Comparison of ENCODE assay signal across 34 cellular contexts in genomic region chrX:118764122-118764521, GRCh38. TPM values are rescaled to one million over a fixed set of nuclear protein-coding genes. Genes with fewer than 3 reads are reported as not detected.
"Had no signal": no experiment of that assay in that cellular context is flagged by ENCODE, and none has a peak within 500 bp of the region (broad histone marks: within the 10 kb centered on the region; RNA-seq: fewer than 3 reads in every experiment).

No MANE protein-coding gene starts in this region.

- DNase-seq: activated CD4-positive, alpha-beta memory T cell treated with anti-CD3 and anti-CD28 coated beads for 36 hours; activated CD4-positive, alpha-beta T cell treated with anti-CD3 and anti-CD28 coated beads for 36 hours; activated CD4-positive, alpha-beta T cell treated with anti-CD3 and anti-CD28 coated beads, Interleukin-2, amount 10 ng/mL, durations not matched to agents 24 days and 14 days; activated CD4-positive, CD25-positive, alpha-beta regulatory T cell; activated CD4-positive, CD25-positive, alpha-beta regulatory T cell treated with anti-CD3 and anti-CD28 coated beads, Interleukin-2, amount 50 U/mL, for 72 hours; activated CD8-positive, alpha-beta memory T cell treated with anti-CD3 and anti-CD28 coated beads, Interleukin-2, amount 10 ng/mL, durations not matched to agents 7 days and 5 days; activated CD8-positive, alpha-beta memory T cell treated with anti-CD3 and anti-CD28 coated beads, Interleukin-2, amount 50 U/mL, for 4 hours; activated CD8-positive, alpha-beta T cell treated with anti-CD3 and anti-CD28 coated beads, Interleukin-2, amount 10 ng/mL, durations not matched to agents 7 days and 5 days; activated effector memory CD4-positive, alpha-beta T cell treated with anti-CD3 and anti-CD28 coated beads, Interleukin-2, amount 50 U/mL, for 16 hours; activated naive CD4-positive, alpha-beta T cell treated with anti-CD3 and anti-CD28 coated beads for 36 hours; activated naive CD8-positive, alpha-beta T cell treated with anti-CD3 and anti-CD28 coated beads for 36 hours; activated naive CD8-positive, alpha-beta T cell treated with anti-CD3 and anti-CD28 coated beads, Interleukin-2, amount 50 U/mL, for 24 hours; activated T-cell treated with anti-CD3 and anti-CD28 coated beads, Interleukin-2, amount 50 U/mL, for 1 hour; activated T-cell treated with anti-CD3 and anti-CD28 coated beads, Interleukin-2, amount 50 U/mL, for 48 hours; body of pancreas; caudate nucleus; cortex of kidney; dermis blood vessel endothelial cell; effector CD4-positive, alpha-beta T cell; effector memory CD8-positive, alpha-beta T cell; erythroblast; foreskin melanocyte; T-helper 1 cell; T-helper 17 cell; T1000; WERI-Rb-1 had no signal

- H3K4me3 Mint-ChIP-seq: activated CD4-positive, alpha-beta memory T cell treated with anti-CD3 and anti-CD28 coated beads for 36 hours; activated CD4-positive, alpha-beta T cell treated with anti-CD3 and anti-CD28 coated beads for 36 hours; activated CD4-positive, alpha-beta T cell treated with anti-CD3 and anti-CD28 coated beads, Interleukin-2, amount 10 ng/mL, durations not matched to agents 24 days and 14 days; activated CD8-positive, alpha-beta memory T cell treated with anti-CD3 and anti-CD28 coated beads, Interleukin-2, amount 10 ng/mL, durations not matched to agents 7 days and 5 days; activated CD8-positive, alpha-beta T cell treated with anti-CD3 and anti-CD28 coated beads, Interleukin-2, amount 10 ng/mL, durations not matched to agents 7 days and 5 days; activated naive CD4-positive, alpha-beta T cell treated with anti-CD3 and anti-CD28 coated beads for 36 hours; activated naive CD4-positive, alpha-beta T cell treated with anti-CD3 and anti-CD28 coated beads, Interleukin-2, amount 50 U/mL, for 24 hours; activated naive CD8-positive, alpha-beta T cell treated with anti-CD3 and anti-CD28 coated beads for 36 hours; activated naive CD8-positive, alpha-beta T cell treated with anti-CD3 and anti-CD28 coated beads, Interleukin-2, amount 50 U/mL, for 24 hours; activated T-helper 1 cell treated with anti-CD3 and anti-CD28 coated beads, Interleukin-12 subunit alpha, Interleukin-12 subunit beta, Interleukin-2, Interleukin-4 antibody, amounts not matched to agents 30 ng/mL and 10 ng/mL and 1 ng/mL, durations not matched to agents 14 hours and 24 hours and 36 hours; effector memory CD8-positive, alpha-beta T cell; T-helper 17 cell; T-helper 2 cell treated with Interferon-gamma antibody and Interleukin-4, amounts not matched to agents 5 μg/mL and 100 μg/mL, for 36 hours had no signal

- H3K36me3 Mint-ChIP-seq: activated CD4-positive, alpha-beta memory T cell treated with anti-CD3 and anti-CD28 coated beads for 36 hours; activated CD8-positive, alpha-beta memory T cell treated with anti-CD3 and anti-CD28 coated beads, Interleukin-2, amount 10 ng/mL, durations not matched to agents 7 days and 5 days; activated naive CD4-positive, alpha-beta T cell treated with anti-CD3 and anti-CD28 coated beads, Interleukin-2, amount 50 U/mL, for 24 hours; activated naive CD8-positive, alpha-beta T cell treated with anti-CD3 and anti-CD28 coated beads for 36 hours had no signal

- H3K4me3 ChIP-seq: body of pancreas, esophagus muscularis mucosa, gastroesophageal sphincter had no signal

- ATAC-seq: activated CD4-positive, alpha-beta T cell treated with anti-CD3 and anti-CD28 coated beads for 36 hours; activated CD8-positive, alpha-beta memory T cell treated with anti-CD3 and anti-CD28 coated beads, Interleukin-2, amount 10 ng/mL, durations not matched to agents 7 days and 5 days; activated CD8-positive, alpha-beta T cell treated with anti-CD3 and anti-CD28 coated beads, Interleukin-2, amount 10 ng/mL, durations not matched to agents 7 days and 5 days; activated naive CD8-positive, alpha-beta T cell treated with anti-CD3 and anti-CD28 coated beads, Interleukin-2, amount 50 U/mL, for 24 hours; body of pancreas; effector memory CD8-positive, alpha-beta T cell; gastroesophageal sphincter; T-helper 17 cell had no signal

- H3K9me3 ChIP-seq: body of pancreas, esophagus muscularis mucosa, gastroesophageal sphincter had no signal

- H3K4me1 Mint-ChIP-seq: activated CD4-positive, alpha-beta T cell treated with anti-CD3 and anti-CD28 coated beads for 36 hours; activated CD4-positive, alpha-beta T cell treated with anti-CD3 and anti-CD28 coated beads, Interleukin-2, amount 10 ng/mL, durations not matched to agents 24 days and 14 days; activated CD8-positive, alpha-beta memory T cell treated with anti-CD3 and anti-CD28 coated beads, Interleukin-2, amount 10 ng/mL, durations not matched to agents 7 days and 5 days; activated naive CD4-positive, alpha-beta T cell treated with anti-CD3 and anti-CD28 coated beads, Interleukin-2, amount 50 U/mL, for 24 hours; activated naive CD8-positive, alpha-beta T cell treated with anti-CD3 and anti-CD28 coated beads for 36 hours; activated naive CD8-positive, alpha-beta T cell treated with anti-CD3 and anti-CD28 coated beads, Interleukin-2, amount 50 U/mL, for 24 hours had no signal

- H3K27me3 ChIP-seq: body of pancreas, esophagus muscularis mucosa, gastroesophageal sphincter had no signal

- H3K27ac Mint-ChIP-seq: activated CD4-positive, alpha-beta memory T cell treated with anti-CD3 and anti-CD28 coated beads for 36 hours; activated CD4-positive, alpha-beta T cell treated with anti-CD3 and anti-CD28 coated beads for 36 hours; activated CD4-positive, alpha-beta T cell treated with anti-CD3 and anti-CD28 coated beads, Interleukin-2, amount 10 ng/mL, durations not matched to agents 24 days and 14 days; activated CD8-positive, alpha-beta memory T cell treated with anti-CD3 and anti-CD28 coated beads, Interleukin-2, amount 10 ng/mL, durations not matched to agents 7 days and 5 days; activated CD8-positive, alpha-beta T cell treated with anti-CD3 and anti-CD28 coated beads, Interleukin-2, amount 10 ng/mL, durations not matched to agents 7 days and 5 days; activated naive CD4-positive, alpha-beta T cell treated with anti-CD3 and anti-CD28 coated beads for 36 hours; activated naive CD4-positive, alpha-beta T cell treated with anti-CD3 and anti-CD28 coated beads, Interleukin-2, amount 50 U/mL, for 24 hours; activated naive CD8-positive, alpha-beta T cell treated with anti-CD3 and anti-CD28 coated beads for 36 hours; activated naive CD8-positive, alpha-beta T cell treated with anti-CD3 and anti-CD28 coated beads, Interleukin-2, amount 50 U/mL, for 24 hours; activated T-helper 1 cell treated with anti-CD3 and anti-CD28 coated beads, Interleukin-12 subunit alpha, Interleukin-12 subunit beta, Interleukin-2, Interleukin-4 antibody, amounts not matched to agents 30 ng/mL and 10 ng/mL and 1 ng/mL, durations not matched to agents 14 hours and 24 hours and 36 hours; activated T-helper 2 cell treated with anti-CD3 and anti-CD28 coated beads, Interferon-gamma antibody, Interleukin-2, Interleukin-4, amounts not matched to agents 10 μg/mL and 5 μg/mL and 100 μg/mL, durations not matched to agents 14 hours and 24 hours and 36 hours; effector memory CD8-positive, alpha-beta T cell; T-helper 17 cell; T-helper 2 cell treated with Interferon-gamma antibody and Interleukin-4, amounts not matched to agents 5 μg/mL and 100 μg/mL, for 36 hours had no signal

- H3K9me3 Mint-ChIP-seq: activated CD4-positive, alpha-beta memory T cell treated with anti-CD3 and anti-CD28 coated beads for 36 hours; activated CD4-positive, alpha-beta T cell treated with anti-CD3 and anti-CD28 coated beads, Interleukin-2, amount 10 ng/mL, durations not matched to agents 24 days and 14 days; activated naive CD4-positive, alpha-beta T cell treated with anti-CD3 and anti-CD28 coated beads for 36 hours; activated naive CD4-positive, alpha-beta T cell treated with anti-CD3 and anti-CD28 coated beads, Interleukin-2, amount 50 U/mL, for 24 hours; activated naive CD8-positive, alpha-beta T cell treated with anti-CD3 and anti-CD28 coated beads for 36 hours; activated naive CD8-positive, alpha-beta T cell treated with anti-CD3 and anti-CD28 coated beads, Interleukin-2, amount 50 U/mL, for 24 hours; activated T-helper 1 cell treated with anti-CD3 and anti-CD28 coated beads, Interleukin-12 subunit alpha, Interleukin-12 subunit beta, Interleukin-2, Interleukin-4 antibody, amounts not matched to agents 30 ng/mL and 10 ng/mL and 1 ng/mL, durations not matched to agents 14 hours and 24 hours and 36 hours; activated T-helper 2 cell treated with anti-CD3 and anti-CD28 coated beads, Interferon-gamma antibody, Interleukin-2, Interleukin-4, amounts not matched to agents 10 μg/mL and 5 μg/mL and 100 μg/mL, durations not matched to agents 14 hours and 24 hours and 36 hours; effector memory CD8-positive, alpha-beta T cell; T-helper 2 cell treated with Interferon-gamma antibody and Interleukin-4, amounts not matched to agents 5 μg/mL and 100 μg/mL, for 36 hours had no signal

- H3K4me1 ChIP-seq: body of pancreas had no signal

- H3K36me3 ChIP-seq: WERI-Rb-1 had no signal

- H3K27me3 Mint-ChIP-seq: activated CD4-positive, alpha-beta memory T cell treated with anti-CD3 and anti-CD28 coated beads for 36 hours; activated CD4-positive, alpha-beta T cell treated with anti-CD3 and anti-CD28 coated beads for 36 hours; activated naive CD4-positive, alpha-beta T cell treated with anti-CD3 and anti-CD28 coated beads, Interleukin-2, amount 50 U/mL, for 24 hours had no signal

- H3K27ac ChIP-seq: body of pancreas, WERI-Rb-1 had no signal

RNA-seq across cellular contexts. Expression of gene IL13RA1, which starts 36.7 kb away (rescaled TPM):
- total RNA-seq: activated CD8-positive, alpha-beta memory T cell treated with anti-CD3 and anti-CD28 coated beads, Interleukin-2, amount 10 ng/mL, durations not matched to agents 7 days and 5 days had no signal

RNA-seq across cellular contexts. Expression of gene ZCCHC12, which starts 59.5 kb away (rescaled TPM):
- total RNA-seq: activated CD4-positive, alpha-beta T cell treated with anti-CD3 and anti-CD28 coated beads, Interleukin-2, amount 10 ng/mL, durations not matched to agents 24 days and 14 days; activated CD8-positive, alpha-beta memory T cell treated with anti-CD3 and anti-CD28 coated beads for 36 hours; activated CD8-positive, alpha-beta memory T cell treated with anti-CD3 and anti-CD28 coated beads, Interleukin-2, amount 10 ng/mL, durations not matched to agents 7 days and 5 days; activated CD8-positive, alpha-beta T cell treated with anti-CD3 and anti-CD28 coated beads, Interleukin-2, amount 10 ng/mL, durations not matched to agents 7 days and 5 days; activated T-helper 2 cell treated with anti-CD3 and anti-CD28 coated beads, Interferon-gamma antibody, Interleukin-2, Interleukin-4, amounts not matched to agents 10 μg/mL and 5 μg/mL and 100 μg/mL, durations not matched to agents 14 hours and 24 hours and 36 hours; chondrocyte; T-helper 17 cell had no signal
